8 cellular contexts compared by ENCODE assay signal in genomic region chr13:42040730-42041016, GRCh38. TPM values are rescaled to one million over a fixed set of nuclear protein-coding genes. Genes with fewer than 3 reads are reported as not detected.
A peak's percentile ranks its signal among the peaks of the same experiment; 100 is the strongest.
DNase-seq lines count a peak whose midpoint lies in the region; ATAC-seq and TF ChIP-seq lines count a peak whose summit lies in the region.

No MANE protein-coding gene starts in this region.

- H3K4me1 ChIP-seq in hepatocyte (ENCODE audit: insufficient read depth) (no peaks in the 10 kb centered on the region), subcutaneous abdominal adipose tissue (ENCODE audit: control insufficient read depth in 5 of 5, insufficient read depth in 5 of 5, low read length in 5 of 5) (peaks cover 4 to 23% (median 21%) of the 10 kb centered on the region in 5 donors)

- no peak for TF ChIP-seq CTCF in hepatocyte (IDR thresholded peaks at IDR 0.05; ENCODE audit: poor library complexity)

- peak overlapping the region; percentile 96 for H3K27ac ChIP-seq in hepatocyte
- H3K27ac ChIP-seq in subcutaneous abdominal adipose tissue (ENCODE audit: low read depth, low read length) = peak overlapping the region; percentile 67

- peaks cover 23% of the 10 kb centered on the region for H3K4me1 Mint-ChIP-seq in T-helper 17 cell

- H3K4me3 ChIP-seq in hepatocyte = peak overlapping the region; percentile 82
- H3K4me3 ChIP-seq in subcutaneous abdominal adipose tissue (ENCODE audit: low read depth in 1 of 5, low read length in 5 of 5) = peak overlapping the region in 4 of 5 donors; percentile 72 to 91 (median 84)

- no peaks in the 10 kb centered on the region for H3K9me3 ChIP-seq in T-helper 17 cell (ENCODE audit: control insufficient read depth, low read length, poor library complexity, severe bottlenecking)
- H3K9me3 ChIP-seq in hepatocyte (ENCODE audit: low read depth) = no peaks in the 10 kb centered on the region
- peaks cover 0 to 3% (median 0%) of the 10 kb centered on the region in 5 donors for H3K9me3 ChIP-seq in subcutaneous abdominal adipose tissue (ENCODE audit: control insufficient read depth in 5 of 5, low read length in 5 of 5)

- peak overlapping the region in 2 of 5 donors; percentile 57 to 59 for H3K9ac ChIP-seq in subcutaneous abdominal adipose tissue (ENCODE audit: low read length in 5 of 5)

- no peak overlapping the region for H3K27ac Mint-ChIP-seq in T-helper 17 cell

- H2AFZ ChIP-seq in hepatocyte = peak overlapping the region; percentile 94

- no peaks in the 10 kb centered on the region for H3K27me3 Mint-ChIP-seq in T-helper 17 cell

- H3K36me3 Mint-ChIP-seq in T-helper 17 cell (ENCODE audit: low read depth) = no peaks in the 10 kb centered on the region

- H3K36me3 ChIP-seq in hepatocyte (replicated peaks; ENCODE audit: insufficient read depth, low read depth) (no peaks in the 10 kb centered on the region), subcutaneous abdominal adipose tissue (ENCODE audit: control insufficient read depth in 5 of 5, insufficient read depth in 5 of 5, low read length in 5 of 5) (no peaks in the 10 kb centered on the region)

- H3K27me3 ChIP-seq in hepatocyte = no peaks in the 10 kb centered on the region
- H3K27me3 ChIP-seq in subcutaneous abdominal adipose tissue (ENCODE audit: control insufficient read depth in 5 of 5, insufficient read depth in 4 of 5, low read length in 5 of 5) = peaks cover 0 to 5% (median 0%) of the 10 kb centered on the region in 5 donors

- peak overlapping the region; percentile 95 for H3K4me2 ChIP-seq in hepatocyte

- peaks cover 36% of the 10 kb centered on the region for H3K79me2 ChIP-seq in hepatocyte

- no peaks in the 10 kb centered on the region for H3K9me2 ChIP-seq in hepatocyte (replicated peaks; ENCODE audit: insufficient read depth)

- ATAC-seq in T-helper 17 cell (no peak), GM21515 (IDR thresholded peaks at IDR 0.05; ENCODE audit: unreplicated experiment) (no peak), HG02885 (IDR thresholded peaks at IDR 0.05; ENCODE audit: poor library complexity, unreplicated experiment) (no peak)

- no peaks in the 10 kb centered on the region for H4K20me1 ChIP-seq in hepatocyte (ENCODE audit: insufficient read depth, poor library complexity, severe bottlenecking)

- DNase-seq in NCI-H1092 (lab: John Stamatoyannopoulos, UW) (peak; percentile 23), NCI-H1092 treated with DMSO at 0.1 percent for 48 hours (lab: John Stamatoyannopoulos, UW) (no peak), T-helper 17 cell (no peak), hepatocyte (ENCODE audit: low spot score) (no peak), LoVo (ENCODE audit: low spot score) (no peak)

- WGBS in hepatocyte (ENCODE audit: low lambda C conversion rate, missing lambda C conversion rate) = 0% methylated on average over 4 of the region's 49 CpGs

- peak overlapping the region; percentile 93 for H3K4me3 Mint-ChIP-seq in T-helper 17 cell

RNA-seq across cellular contexts. Expression of gene DGKH, which starts 7.8 kb away (rescaled TPM):
- total RNA-seq in T-helper 17 cell = 10 to 100 TPM; 10.4 to 10.7 TPM
- 7.2 and 8.5 TPM in 2 replicates for total RNA-seq in hepatocyte
- 3.6 and 4.8 TPM in 2 replicates for polyA plus RNA-seq in hepatocyte
